Comparison of ENCODE assay signal across 10 cellular contexts in genomic region chr19:2044709-2045500, GRCh38. TPM values are rescaled to one million over a fixed set of nuclear protein-coding genes. Genes with fewer than 3 reads are reported as not detected.
DNase-seq lines count a peak whose midpoint lies in the region; ATAC-seq and TF ChIP-seq lines count a peak whose summit lies in the region.
"Had no signal": no experiment of that assay in that cellular context is flagged by ENCODE, and none has a peak within 500 bp of the region (broad histone marks: within the 10 kb centered on the region; RNA-seq: fewer than 3 reads in every experiment).

No MANE protein-coding gene starts in this region.

- no peak for ATAC-seq in activated CD4-positive, alpha-beta T cell treated with anti-CD3 and anti-CD28 coated beads for 36 hours
- no peak for ATAC-seq in T-helper 17 cell
- ATAC-seq in HG02763 (IDR thresholded peaks at IDR 0.05; ENCODE audit: unreplicated experiment), result no peak
- ATAC-seq in HG03520 (IDR thresholded peaks at IDR 0.05; ENCODE audit: unreplicated experiment), result no peak

- no peak overlapping the region for H3K4me2 ChIP-seq in hepatocyte

- intact Hi-C loops in activated CD4-positive, alpha-beta T cell treated with anti-CD3 and anti-CD28 coated beads for 36 hours (cut with DNase I, micrococcal nuclease), result no loop called here

- H3K9me3 ChIP-seq in T-helper 17 cell (ENCODE audit: control insufficient read depth, low read length, poor library complexity, severe bottlenecking) (no peaks in the 10 kb centered on the region), hepatocyte (ENCODE audit: low read depth) (no peaks in the 10 kb centered on the region), subcutaneous abdominal adipose tissue (ENCODE audit: control insufficient read depth in 5 of 5, low read length in 5 of 5) (no peaks in the 10 kb centered on the region)

- no peak overlapping the region for H3K27ac ChIP-seq in hepatocyte
- H3K27ac ChIP-seq in subcutaneous abdominal adipose tissue (ENCODE audit: low read depth, low read length), result peak overlapping the region; percentile 98

- H3K9me3 Mint-ChIP-seq in activated CD4-positive, alpha-beta T cell treated with anti-CD3 and anti-CD28 coated beads for 36 hours (ENCODE audit: low read depth), result no peaks in the 10 kb centered on the region

- peak overlapping the region in 2 of 5 donors; percentile 33 to 69 for H3K9ac ChIP-seq in subcutaneous abdominal adipose tissue (ENCODE audit: low read length in 5 of 5)

- POLR2A ChIA-PET in activated CD4-positive, alpha-beta T cell treated with anti-CD3 and anti-CD28 coated beads for 36 hours (lab: Charles Lee), result no interaction called here

- H3K36me3 ChIP-seq in hepatocyte (replicated peaks; ENCODE audit: insufficient read depth, low read depth), result no peaks in the 10 kb centered on the region
- H3K36me3 ChIP-seq in subcutaneous abdominal adipose tissue (ENCODE audit: control insufficient read depth in 5 of 5, insufficient read depth in 5 of 5, low read length in 5 of 5), result peaks cover 0 to 80% (median 70%) of the 10 kb centered on the region in 5 donors

- H3K4me3 ChIP-seq in hepatocyte, result no peak overlapping the region
- H3K4me3 ChIP-seq in subcutaneous abdominal adipose tissue (ENCODE audit: low read depth in 1 of 5, low read length in 5 of 5), result no peak overlapping the region

- peaks cover 55% of the 10 kb centered on the region for H4K20me1 ChIP-seq in hepatocyte (ENCODE audit: insufficient read depth, poor library complexity, severe bottlenecking)

- peak overlapping the region; percentile 76 for H3K27ac Mint-ChIP-seq in activated CD4-positive, alpha-beta T cell treated with anti-CD3 and anti-CD28 coated beads for 36 hours
- peak overlapping the region; percentile 90 for H3K27ac Mint-ChIP-seq in T-helper 17 cell

- no peak for DNase-seq in activated CD4-positive, alpha-beta T cell treated with anti-CD3 and anti-CD28 coated beads for 36 hours
- no peak for DNase-seq in activated CD4-positive, alpha-beta T cell treated with anti-CD3 and anti-CD28 coated beads for 48 hours
- DNase-seq in T-helper 17 cell (no peak), hepatocyte (ENCODE audit: low spot score) (peak; percentile 5)
- DNase-seq in stimulated activated CD4-positive, alpha-beta T cell treated with anti-CD3 and anti-CD28 coated beads, Interleukin-4, amount 100 ng/mL, for 24 hours, result no peak
- DNase-seq: activated gamma-delta T cell, T-helper 9 cell had no signal

- TF ChIP-seq CTCF in hepatocyte (IDR thresholded peaks at IDR 0.05; ENCODE audit: poor library complexity), result no peak

- no peaks in the 10 kb centered on the region for H3K9me2 ChIP-seq in hepatocyte (replicated peaks; ENCODE audit: insufficient read depth)

- H3K27me3 ChIP-seq in hepatocyte (no peaks in the 10 kb centered on the region), subcutaneous abdominal adipose tissue (ENCODE audit: control insufficient read depth in 5 of 5, insufficient read depth in 4 of 5, low read length in 5 of 5) (peaks cover 0 to 4% (median 0%) of the 10 kb centered on the region in 5 donors)

- no peak overlapping the region for H3K4me3 Mint-ChIP-seq in activated CD4-positive, alpha-beta T cell treated with anti-CD3 and anti-CD28 coated beads for 36 hours
- peak overlapping the region; percentile 36 for H3K4me3 Mint-ChIP-seq in T-helper 17 cell

- peaks cover 50% of the 10 kb centered on the region for H3K79me2 ChIP-seq in hepatocyte

- H3K4me1 ChIP-seq in hepatocyte (ENCODE audit: insufficient read depth) (peaks cover 39% of the 10 kb centered on the region), subcutaneous abdominal adipose tissue (ENCODE audit: control insufficient read depth in 5 of 5, insufficient read depth in 5 of 5, low read length in 5 of 5) (peaks cover 17 to 96% (median 93%) of the 10 kb centered on the region in 5 donors)

- CTCF ChIA-PET in activated CD4-positive, alpha-beta T cell treated with anti-CD3 and anti-CD28 coated beads for 36 hours (lab: Charles Lee), result interaction anchor here (1.0 kb wide), 1 partner anchor 14 kb away, joined by 3 read pairs; no protein-coding TSS in a partner anchor

- H2AFZ ChIP-seq in hepatocyte, result no peak overlapping the region

- H3K27me3 Mint-ChIP-seq in activated CD4-positive, alpha-beta T cell treated with anti-CD3 and anti-CD28 coated beads for 36 hours, result no peaks in the 10 kb centered on the region
- no peaks in the 10 kb centered on the region for H3K27me3 Mint-ChIP-seq in T-helper 17 cell

- peaks cover 18% of the 10 kb centered on the region for H3K36me3 Mint-ChIP-seq in activated CD4-positive, alpha-beta T cell treated with anti-CD3 and anti-CD28 coated beads for 36 hours (ENCODE audit: low read depth)
- no peaks in the 10 kb centered on the region for H3K36me3 Mint-ChIP-seq in T-helper 17 cell (ENCODE audit: low read depth)

- peaks cover 39% of the 10 kb centered on the region for H3K4me1 Mint-ChIP-seq in activated CD4-positive, alpha-beta T cell treated with anti-CD3 and anti-CD28 coated beads for 36 hours
- peaks cover 33% of the 10 kb centered on the region for H3K4me1 Mint-ChIP-seq in T-helper 17 cell

- WGBS in hepatocyte (ENCODE audit: low lambda C conversion rate, missing lambda C conversion rate), result 95% methylated on average over 18 of the region's 18 CpGs

RNA-seq across cellular contexts. Expression of gene MKNK2, which starts 6.1 kb away (rescaled TPM):
- total RNA-seq in activated CD4-positive, alpha-beta T cell treated with anti-CD3 and anti-CD28 coated beads for 36 hours, result 100 to 1,000 TPM; 139 to 155 TPM
- total RNA-seq in T-helper 17 cell, result 100 to 1,000 TPM; 256 to 288 TPM
- 90.4 and 98.2 TPM in 2 replicates for total RNA-seq in hepatocyte
- polyA plus RNA-seq in hepatocyte, result 126 and 136 TPM in 2 replicates

RNA-seq across cellular contexts. Expression of gene BTBD2, which starts 29.4 kb away (rescaled TPM):
- 10 to 100 TPM; 46.7 to 61.8 TPM for total RNA-seq in activated CD4-positive, alpha-beta T cell treated with anti-CD3 and anti-CD28 coated beads for 36 hours
- 10 to 100 TPM; 53.4 to 64.6 TPM for total RNA-seq in T-helper 17 cell
- total RNA-seq in hepatocyte, result 56.4 and 62.1 TPM in 2 replicates
- polyA plus RNA-seq in hepatocyte, result 71.1 and 76.0 TPM in 2 replicates

RNA-seq across cellular contexts. Expression of gene MOB3A, which starts 51.2 kb away (rescaled TPM):
- 100 to 1,000 TPM; 148 to 156 TPM for total RNA-seq in activated CD4-positive, alpha-beta T cell treated with anti-CD3 and anti-CD28 coated beads for 36 hours
- total RNA-seq in T-helper 17 cell (100 to 1,000 TPM; 108 to 162 TPM), hepatocyte (13.5 and 15.7 TPM in 2 replicates)
- polyA plus RNA-seq in hepatocyte, result 25.1 and 27.7 TPM in 2 replicates

RNA-seq across cellular contexts. Expression of gene IZUMO4, which starts 51.8 kb away (rescaled TPM):
- 10 to 100 TPM; 15.2 to 16.6 TPM for total RNA-seq in activated CD4-positive, alpha-beta T cell treated with anti-CD3 and anti-CD28 coated beads for 36 hours
- total RNA-seq in T-helper 17 cell (10 to 100 TPM; 12.3 to 19.8 TPM), hepatocyte (0.44 and 1.4 TPM in 2 replicates)
- polyA plus RNA-seq in hepatocyte, result 2.8 and 4.0 TPM in 2 replicates
